ENCODE assay signal across 20 cellular contexts in genomic region chr9:37602817-37603216, GRCh38. TPM values are rescaled to one million over a fixed set of nuclear protein-coding genes. Genes with fewer than 3 reads are reported as not detected.
A peak's percentile ranks its signal among the peaks of the same experiment; 100 is the strongest.
DNase-seq lines count a peak whose midpoint lies in the region; ATAC-seq and TF ChIP-seq lines count a peak whose summit lies in the region.
"Had no signal": no experiment of that assay in that cellular context is flagged by ENCODE, and none has a peak within 500 bp of the region (broad histone marks: within the 10 kb centered on the region; RNA-seq: fewer than 3 reads in every experiment).

No MANE protein-coding gene starts in this region.

- H3K36me3 ChIP-seq in heart left ventricle, result no peaks in the 10 kb centered on the region
- H3K36me3 ChIP-seq: BLaER1 treated with 17β-estradiol and CSF1 and Interleukin-3, amounts not matched to agents 10 nM and 100 nM had no signal

- no peak overlapping the region for H3K27ac ChIP-seq in heart left ventricle
- H3K27ac ChIP-seq: BLaER1 treated with 17β-estradiol and CSF1 and Interleukin-3, amounts not matched to agents 10 nM and 100 nM; KMS-11 had no signal

- no peak for TF ChIP-seq CTCF in heart left ventricle (IDR thresholded peaks at IDR 0.05)

- H3K4me1 ChIP-seq in heart left ventricle, result peaks cover 0 to 8% (median 0%) of the 10 kb centered on the region in 12 donors

- no peak for TF ChIP-seq POLR2A in heart left ventricle (IDR thresholded peaks at IDR 0.05)

- peak; percentile 47 to 93 (median 62) for ATAC-seq in heart left ventricle
- ATAC-seq in activated naive CD4-positive, alpha-beta T cell treated with anti-CD3 and anti-CD28 coated beads, Interleukin-2, amount 50 U/mL, for 72 hours, result no peak
- ATAC-seq: activated T-helper 17 cell treated with anti-CD3 and anti-CD28 coated beads, Interleukin-2, amount 50 U/mL, for 72 hours had no signal

- no peak overlapping the region for H3K4me3 ChIP-seq in heart left ventricle
- H3K4me3 ChIP-seq: BLaER1 treated with 17β-estradiol and CSF1 and Interleukin-3, amounts not matched to agents 10 nM and 100 nM had no signal

- peaks cover 0 to 6% (median 0%) of the 10 kb centered on the region in 9 donors for H3K27me3 ChIP-seq in heart left ventricle
- H3K27me3 ChIP-seq: BLaER1 treated with 17β-estradiol and CSF1 and Interleukin-3, amounts not matched to agents 10 nM and 100 nM had no signal

- DNase-seq in Daoy (ENCODE audit: low read depth) (peak; percentile 17), NCI-H69 (lab: John Stamatoyannopoulos, UW) (peak; percentile 57), heart left ventricle (peak in 2 of 5 donors; percentile 50 to 65), renal cortical epithelial cell (ENCODE audit: low read depth) (peak; percentile 36), head of caudate nucleus (no peak)
- DNase-seq in activated naive CD4-positive, alpha-beta T cell treated with anti-CD3 and anti-CD28 coated beads, Interleukin-2, amount 50 U/mL, for 72 hours (ENCODE audit: low spot score in 2 of 2), result no peak
- DNase-seq in stimulated activated CD4-positive, alpha-beta T cell treated with anti-CD3 and anti-CD28 coated beads, Interleukin-2, amount 100 ng/mL, for 24 hours, result no peak
- DNase-seq in stimulated activated CD4-positive, alpha-beta T cell treated with anti-CD3 and anti-CD28 coated beads, Interleukin-2, amount 100 ng/mL, for 48 hours, result no peak
- DNase-seq: activated CD4-positive, alpha-beta T cell treated with anti-CD3 and anti-CD28 coated beads, Interleukin-2, amount 50 U/mL, for 1 hour; effector memory CD4-positive, alpha-beta T cell; GF-D8; NCI-H2227 treated with DMSO at 0.1 percent for 48 hours; OCI-M1; stimulated activated CD4-positive, alpha-beta T cell treated with anti-CD3 and anti-CD28 coated beads, Interleukin-4, amount 100 ng/mL, for 24 hours; stimulated activated naive CD4-positive, alpha-beta T cell treated with Interleukin-2 at 50 U/mL for 16 hours; T-helper 2 cell had no signal

- no peaks in the 10 kb centered on the region for H3K9me3 Mint-ChIP-seq in activated naive CD4-positive, alpha-beta T cell treated with anti-CD3 and anti-CD28 coated beads, Interleukin-2, amount 50 U/mL, for 72 hours
- H3K9me3 Mint-ChIP-seq: activated T-helper 17 cell treated with anti-CD3 and anti-CD28 coated beads, Interleukin-2, amount 50 U/mL, for 72 hours had no signal

- intact Hi-C loops in heart left ventricle (cut with DNase I) (no loop called here), head of caudate nucleus (cut with DNase I) (no loop called here)

- H3K9me3 ChIP-seq in heart left ventricle, result no peaks in the 10 kb centered on the region
- H3K9me3 ChIP-seq: BLaER1 treated with 17β-estradiol and CSF1 and Interleukin-3, amounts not matched to agents 10 nM and 100 nM had no signal

- WGBS in heart left ventricle, 4 donors, result 26 to 35% (median 30%) methylated on average over 5 of the region's 5 CpGs

- no peaks in the 10 kb centered on the region for H3K36me3 Mint-ChIP-seq in activated naive CD4-positive, alpha-beta T cell treated with anti-CD3 and anti-CD28 coated beads, Interleukin-2, amount 50 U/mL, for 72 hours

- no peak overlapping the region for H3K27ac Mint-ChIP-seq in activated naive CD4-positive, alpha-beta T cell treated with anti-CD3 and anti-CD28 coated beads, Interleukin-2, amount 50 U/mL, for 72 hours
- H3K27ac Mint-ChIP-seq: activated T-helper 17 cell treated with anti-CD3 and anti-CD28 coated beads, Interleukin-2, amount 50 U/mL, for 72 hours had no signal

RNA-seq across cellular contexts. Expression of gene TOMM5, which starts 10.4 kb away (rescaled TPM):
- 512 and 562 TPM in 2 replicates for total RNA-seq in Daoy (2014; rRNA removed; shearing (Covaris generic))
- total RNA-seq in heart left ventricle (10 to 100 TPM; 39.7 to 64.2 (median 50.3) TPM), renal cortical epithelial cell (97.5 and 125 TPM in 2 replicates)
- polyA plus RNA-seq in heart left ventricle, result 100 to 1,000 TPM; 103 to 139 TPM
- 100 to 1,000 TPM in 1 of 2 donors, 10 to 100 TPM in 1; 76.4 to 123 TPM for total RNA-seq in activated naive CD4-positive, alpha-beta T cell treated with anti-CD3 and anti-CD28 coated beads, Interleukin-2, amount 50 U/mL, for 72 hours

RNA-seq across cellular contexts. Expression of gene FBXO10, which starts 26.6 kb away (rescaled TPM):
- total RNA-seq in Daoy (2014; rRNA removed; shearing (Covaris generic)), result 4.9 and 7.0 TPM in 2 replicates
- total RNA-seq in heart left ventricle, result 1 to 10 TPM; 5.5 to 9.8 (median 7.3) TPM
- 1 to 10 TPM; 2.4 to 6.0 TPM for polyA plus RNA-seq in heart left ventricle
- 5.7 and 12.1 TPM in 2 replicates for total RNA-seq in renal cortical epithelial cell
- 1 to 10 TPM; 1.3 to 1.4 TPM for total RNA-seq in activated naive CD4-positive, alpha-beta T cell treated with anti-CD3 and anti-CD28 coated beads, Interleukin-2, amount 50 U/mL, for 72 hours

RNA-seq across cellular contexts. Expression of gene FRMPD1, which starts 47.9 kb away (rescaled TPM):
- 0.03 and 0.06 TPM in 2 replicates for total RNA-seq in Daoy (2014; rRNA removed; shearing (Covaris generic))
- 1 to 10 TPM in 5 of 9 donors, under 1 TPM in 4; 0.59 to 1.9 (median 1.0) TPM for total RNA-seq in heart left ventricle
- polyA plus RNA-seq in heart left ventricle, result under 1 TPM; 0.03 to 0.30 TPM
- total RNA-seq in renal cortical epithelial cell, result 0.10 TPM in 1 of 2 replicates, not detected in the other
- total RNA-seq in activated naive CD4-positive, alpha-beta T cell treated with anti-CD3 and anti-CD28 coated beads, Interleukin-2, amount 50 U/mL, for 72 hours, result not detected
- total RNA-seq: activated T-helper 17 cell treated with anti-CD3 and anti-CD28 coated beads, Interleukin-2, amount 50 U/mL, for 72 hours; lung microvascular endothelial cell had no signal

Comparison
In these comparisons a context has a peak if more than half of its experiments do, and no peak if none do; other contexts are left out.
1. DNase-seq: peak in Daoy (single experiment), NCI-H69 (single experiment) and renal cortical epithelial cell (single experiment); none in activated naive CD4-positive, alpha-beta T cell treated with anti-CD3 and anti-CD28 coated beads, Interleukin-2, amount 50 U/mL, for 72 hours (0 of 2), stimulated activated CD4-positive, alpha-beta T cell treated with anti-CD3 and anti-CD28 coated beads, Interleukin-2, amount 100 ng/mL, for 24 hours (0 of 2), head of caudate nucleus (0 of 42) and stimulated activated CD4-positive, alpha-beta T cell treated with anti-CD3 and anti-CD28 coated beads, Interleukin-2, amount 100 ng/mL, for 48 hours (0 of 2).
2. ATAC-seq: peak in heart left ventricle (4 of 4); none in activated naive CD4-positive, alpha-beta T cell treated with anti-CD3 and anti-CD28 coated beads, Interleukin-2, amount 50 U/mL, for 72 hours (0 of 2).